10 cellular contexts compared by ENCODE assay signal in the genomic region with DNA sequence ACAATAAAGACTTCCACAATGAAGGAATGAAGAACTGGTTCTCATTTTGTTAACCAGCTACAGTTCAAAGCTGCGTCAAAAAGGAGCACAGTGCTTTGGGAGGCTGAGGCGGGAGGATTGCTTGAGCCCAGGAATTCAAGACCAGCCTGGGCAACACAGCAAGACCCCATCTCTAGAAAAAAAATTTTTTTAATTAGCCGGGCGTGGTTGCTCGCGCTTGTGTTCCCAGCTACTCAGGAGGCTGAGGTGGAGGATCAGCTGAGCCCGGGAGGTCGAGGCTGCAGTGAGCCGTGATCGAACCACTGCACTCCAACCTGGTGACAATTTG. TPM values are rescaled to one million over a fixed set of nuclear protein-coding genes. Genes with fewer than 3 reads are reported as not detected.
DNase-seq lines count a peak whose midpoint lies in the region; ATAC-seq, FAIRE-seq and TF ChIP-seq lines count a peak whose summit lies in the region.
"Had no signal": no experiment of that assay in that cellular context is flagged by ENCODE, and none has a peak within 500 bp of the region (broad histone marks: within the 10 kb centered on the region; RNA-seq: fewer than 3 reads in every experiment).

No MANE protein-coding gene starts in this region.

- no peak for TF ChIP-seq POLR2A in suprapubic skin (IDR thresholded peaks at IDR 0.05)

- ATAC-seq in activated naive CD4-positive, alpha-beta T cell treated with anti-CD3 and anti-CD28 coated beads, Interleukin-2, amount 50 U/mL, for 72 hours: no peak
- ATAC-seq in left lung (no peak), HG03139 (IDR thresholded peaks at IDR 0.05; ENCODE audit: unreplicated experiment) (no peak), sciatic nerve (no peak)

- peaks cover 14% of the 10 kb centered on the region for H3K4me1 ChIP-seq in astrocyte (ENCODE audit: insufficient read depth, low read length)
- H3K4me1 ChIP-seq in left lung: peaks cover 7 to 36% of the 10 kb centered on the region in 2 donors
- H3K4me1 ChIP-seq in suprapubic skin: peaks cover 31% of the 10 kb centered on the region

- no peaks in the 10 kb centered on the region for H3K9me3 ChIP-seq in astrocyte (ENCODE audit: insufficient read depth, low read depth, low read length)
- no peaks in the 10 kb centered on the region for H3K9me3 ChIP-seq in left lung
- no peaks in the 10 kb centered on the region for H3K9me3 ChIP-seq in suprapubic skin

- no peak overlapping the region for H3K27ac ChIP-seq in astrocyte (ENCODE audit: low read depth, low read length)
- H3K27ac ChIP-seq in left lung: peak overlapping the region; percentile 0 to 58
- H3K27ac ChIP-seq in suprapubic skin: no peak overlapping the region
- H3K27ac ChIP-seq: BLaER1 had no signal

- H3K9me3 Mint-ChIP-seq in activated naive CD4-positive, alpha-beta T cell treated with anti-CD3 and anti-CD28 coated beads, Interleukin-2, amount 10 ng/mL, durations not matched to agents 7 days and 5 days: no peaks in the 10 kb centered on the region
- H3K9me3 Mint-ChIP-seq in activated naive CD4-positive, alpha-beta T cell treated with anti-CD3 and anti-CD28 coated beads, Interleukin-2, amount 50 U/mL, for 72 hours: no peaks in the 10 kb centered on the region
- peaks cover 10% of the 10 kb centered on the region for H3K9me3 Mint-ChIP-seq in astrocyte (ENCODE audit: unreplicated experiment)

- no peak overlapping the region for H3K27ac Mint-ChIP-seq in activated naive CD4-positive, alpha-beta T cell treated with anti-CD3 and anti-CD28 coated beads, Interleukin-2, amount 10 ng/mL, durations not matched to agents 7 days and 5 days
- H3K27ac Mint-ChIP-seq in activated naive CD4-positive, alpha-beta T cell treated with anti-CD3 and anti-CD28 coated beads, Interleukin-2, amount 50 U/mL, for 72 hours: no peak overlapping the region
- H3K27ac Mint-ChIP-seq in astrocyte (ENCODE audit: unreplicated experiment): no peak overlapping the region

- no peaks in the 10 kb centered on the region for H3K36me3 Mint-ChIP-seq in activated naive CD4-positive, alpha-beta T cell treated with anti-CD3 and anti-CD28 coated beads, Interleukin-2, amount 10 ng/mL, durations not matched to agents 7 days and 5 days
- H3K36me3 Mint-ChIP-seq in activated naive CD4-positive, alpha-beta T cell treated with anti-CD3 and anti-CD28 coated beads, Interleukin-2, amount 50 U/mL, for 72 hours: peaks cover 0 to 4% of the 10 kb centered on the region in 2 donors
- H3K36me3 Mint-ChIP-seq in astrocyte (ENCODE audit: low read depth, unreplicated experiment): peaks cover 5% of the 10 kb centered on the region

- WGBS in suprapubic skin: 44% methylated on average over 10 of the region's 10 CpGs

- H3K4me1 Mint-ChIP-seq in activated naive CD4-positive, alpha-beta T cell treated with anti-CD3 and anti-CD28 coated beads, Interleukin-2, amount 10 ng/mL, durations not matched to agents 7 days and 5 days: peaks cover 22% of the 10 kb centered on the region
- no peaks in the 10 kb centered on the region for H3K4me1 Mint-ChIP-seq in astrocyte (ENCODE audit: low read depth, unreplicated experiment)

- no peak overlapping the region for H3K9ac ChIP-seq in astrocyte (ENCODE audit: low read length)
- H3K9ac ChIP-seq: BLaER1 had no signal

- CTCF ChIA-PET in activated naive CD4-positive, alpha-beta T cell treated with anti-CD3 and anti-CD28 coated beads, Interleukin-2, amount 10 ng/mL, durations not matched to agents 7 days and 5 days (lab: Charles Lee): interaction anchor here (0.7 to 1.8 kb wide), 5 partner anchors 64 to 131 kb away, joined by 3 to 15 read pairs (median 3); no protein-coding TSS in a partner anchor

- no peaks in the 10 kb centered on the region for H4K20me1 ChIP-seq in astrocyte (ENCODE audit: insufficient read depth, low read length)

- peaks cover 93% of the 10 kb centered on the region for H3K27me3 Mint-ChIP-seq in activated naive CD4-positive, alpha-beta T cell treated with anti-CD3 and anti-CD28 coated beads, Interleukin-2, amount 10 ng/mL, durations not matched to agents 7 days and 5 days
- H3K27me3 Mint-ChIP-seq in astrocyte (ENCODE audit: low read depth, unreplicated experiment): peaks cover 79% of the 10 kb centered on the region

- DNase-seq in activated naive CD4-positive, alpha-beta T cell treated with anti-CD3 and anti-CD28 coated beads, Interleukin-2, amount 10 ng/mL, durations not matched to agents 7 days and 5 days: no peak
- DNase-seq in activated naive CD4-positive, alpha-beta T cell treated with anti-CD3 and anti-CD28 coated beads, Interleukin-2, amount 50 U/mL, for 72 hours (ENCODE audit: low spot score in 2 of 2): no peak
- DNase-seq in astrocyte (ENCODE audit: low read depth) (no peak), left lung (no peak), suprapubic skin (ENCODE audit: low spot score in 2 of 2) (no peak), sciatic nerve (ENCODE audit: low spot score) (no peak), NCI-H2029 (lab: John Stamatoyannopoulos, UW) (no peak)
- DNase-seq: activated naive CD4-positive, alpha-beta T cell treated with Interleukin-2 at 50 U/mL for 16 hours had no signal

- TF ChIP-seq EP300 in suprapubic skin (IDR thresholded peaks at IDR 0.05): no peak

- no peak for FAIRE-seq in astrocyte (lab: Jason Lieb, UNC)

- peak overlapping the region; percentile 59 for H3K4me3 Mint-ChIP-seq in activated naive CD4-positive, alpha-beta T cell treated with anti-CD3 and anti-CD28 coated beads, Interleukin-2, amount 10 ng/mL, durations not matched to agents 7 days and 5 days
- H3K4me3 Mint-ChIP-seq in astrocyte (ENCODE audit: unreplicated experiment): peak overlapping the region; percentile 73

- peak overlapping the region; percentile 50 for H3K4me3 ChIP-seq in astrocyte (ENCODE audit: insufficient read depth, low read depth, low read length)
- peak overlapping the region; percentile 24 to 39 for H3K4me3 ChIP-seq in left lung
- peak overlapping the region; percentile 55 for H3K4me3 ChIP-seq in suprapubic skin

- no peaks in the 10 kb centered on the region for H3K79me2 ChIP-seq in astrocyte (ENCODE audit: insufficient read depth, low read length)

- peak overlapping the region; percentile 82 for H3K4me2 ChIP-seq in astrocyte (ENCODE audit: low read length)
- H3K4me2 ChIP-seq: BLaER1 had no signal

- H2AFZ ChIP-seq in astrocyte (ENCODE audit: low read depth, low read length): peak overlapping the region; percentile 49

- H3K36me3 ChIP-seq in astrocyte (ENCODE audit: insufficient read depth, low read length) (no peaks in the 10 kb centered on the region), left lung (no peaks in the 10 kb centered on the region), suprapubic skin (no peaks in the 10 kb centered on the region)
- H3K36me3 ChIP-seq: BLaER1 had no signal

- TF ChIP-seq CTCF in astrocyte (IDR thresholded peaks at IDR 0.05; ENCODE audit: insufficient read depth, low read depth, low read length): no peak
- TF ChIP-seq CTCF in left lung (IDR thresholded peaks at IDR 0.05): no peak
- no peak for TF ChIP-seq CTCF in suprapubic skin (IDR thresholded peaks at IDR 0.05)

- H3K27me3 ChIP-seq in astrocyte (ENCODE audit: insufficient read depth, low read length) (peaks cover 71% of the 10 kb centered on the region), left lung (peaks cover 31 to 68% of the 10 kb centered on the region in 2 donors), suprapubic skin (peaks cover 17% of the 10 kb centered on the region)

- intact Hi-C loops in left lung (cut with DNase I): no loop called here
- intact Hi-C loops in sciatic nerve (cut with DNase I): no loop called here

RNA-seq across cellular contexts. Expression of gene SLC6A4, which starts 0.8 kb away (rescaled TPM):
- not detected for total RNA-seq in activated naive CD4-positive, alpha-beta T cell treated with anti-CD3 and anti-CD28 coated beads, Interleukin-2, amount 50 U/mL, for 72 hours
- total RNA-seq in astrocyte (not detected in 2 replicates), left lung (10 to 100 TPM; 51.1 to 52.3 TPM), suprapubic skin (1 to 10 TPM in 1 of 4 donors, under 1 TPM in 3; 0.42 to 1.6 (median 0.69) TPM), sciatic nerve (3.0 TPM)

RNA-seq across cellular contexts. Expression of gene BLMH, which starts 55.5 kb away (rescaled TPM):
- 10 to 100 TPM; 38.3 to 54.7 TPM for total RNA-seq in activated naive CD4-positive, alpha-beta T cell treated with anti-CD3 and anti-CD28 coated beads, Interleukin-2, amount 50 U/mL, for 72 hours
- total RNA-seq in astrocyte: 36.2 TPM in 2 replicates
- total RNA-seq in left lung: 10 to 100 TPM; 30.0 to 34.8 TPM
- 100 to 1,000 TPM; 140 to 188 (median 176) TPM for total RNA-seq in suprapubic skin
- 31.3 TPM for total RNA-seq in sciatic nerve

Comparison
In these comparisons a context has a peak if more than half of its experiments do, and no peak if none do; other contexts are left out.
1. H3K27ac ChIP-seq: peak in left lung (2 of 2); none in astrocyte (single experiment) and suprapubic skin (single experiment).
2. RNA of gene SLC6A4, which starts 0.8 kb away (total RNA-seq): 51.1 to 52.3 TPM in left lung; 3.0 TPM in sciatic nerve (single experiment), 0.42 to 1.6 TPM in suprapubic skin, not detected in activated naive CD4-positive, alpha-beta T cell treated with anti-CD3 and anti-CD28 coated beads, Interleukin-2, amount 50 U/mL, for 72 hours and not detected in astrocyte; every median in the first group is over 10 times any median in the second.
3. Peak in every context shown above with its lines, with median percentiles within 50 percentile points of each other: H3K4me3 ChIP-seq.